Comparison of ENCODE assay signal across 1 cellular context in genomic region chr2:100924520-100925451, GRCh38.
TF ChIP-seq lines count a peak whose summit lies in the region.

No MANE protein-coding gene starts in this region.

TF ChIP-seq in SK-N-SH, 30 proteins besides CTCF, POLR2A, EP300 and RAD21 (continued from another document):
- TF ChIP-seq, protein P1, sequence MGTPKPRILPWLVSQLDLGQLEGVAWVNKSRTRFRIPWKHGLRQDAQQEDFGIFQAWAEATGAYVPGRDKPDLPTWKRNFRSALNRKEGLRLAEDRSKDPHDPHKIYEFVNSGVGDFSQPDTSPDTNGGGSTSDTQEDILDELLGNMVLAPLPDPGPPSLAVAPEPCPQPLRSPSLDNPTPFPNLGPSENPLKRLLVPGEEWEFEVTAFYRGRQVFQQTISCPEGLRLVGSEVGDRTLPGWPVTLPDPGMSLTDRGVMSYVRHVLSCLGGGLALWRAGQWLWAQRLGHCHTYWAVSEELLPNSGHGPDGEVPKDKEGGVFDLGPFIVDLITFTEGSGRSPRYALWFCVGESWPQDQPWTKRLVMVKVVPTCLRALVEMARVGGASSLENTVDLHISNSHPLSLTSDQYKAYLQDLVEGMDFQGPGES (IDR thresholded peaks at IDR 0.05; ENCODE audit: low read depth, low read length): no peak
- TF ChIP-seq RCOR1 (IDR thresholded peaks at IDR 0.05; ENCODE audit: low read length) (no peak), EZH2phosphoT487 (IDR thresholded peaks at IDR 0.05; ENCODE audit: borderline replicate concordance, low read depth) (no peak), POLR2AphosphoS5 (IDR thresholded peaks at IDR 0.05; ENCODE audit: low read depth, low read length) (peak; percentile 66), RXRA (IDR thresholded peaks at IDR 0.05; ENCODE audit: borderline replicate concordance, low read depth) (peak; percentile 81; the same call in 1 of the 2 replicates), SMC3 (IDR thresholded peaks at IDR 0.05; ENCODE audit: low read depth, low read length) (no peak), RFX5 (IDR thresholded peaks at IDR 0.05; ENCODE audit: low read length) (no peak), JUND (IDR thresholded peaks at IDR 0.05) (peak; percentile 80), TEAD4 (IDR thresholded peaks at IDR 0.05; ENCODE audit: borderline replicate concordance, insufficient read depth) (no peak), FOXJ3 (CRISPR knock-in tag; IDR thresholded peaks at IDR 0.05) (no peak), NFIC (IDR thresholded peaks at IDR 0.05; ENCODE audit: borderline replicate concordance) (peak; percentile 54; the same call in 1 of the 2 replicates), MEF2A (IDR thresholded peaks at IDR 0.05; ENCODE audit: borderline replicate concordance, low read depth) (no peak), ELF1 (IDR thresholded peaks at IDR 0.05) (no peak), MXI1 (IDR thresholded peaks at IDR 0.05; ENCODE audit: low read depth, low read length) (no peak), CHD2 (IDR thresholded peaks at IDR 0.05; ENCODE audit: low read length, partially characterized antibody) (no peak), GABPA (IDR thresholded peaks at IDR 0.05; ENCODE audit: low read depth) (no peak)
- TF ChIP-seq, protein P2, sequence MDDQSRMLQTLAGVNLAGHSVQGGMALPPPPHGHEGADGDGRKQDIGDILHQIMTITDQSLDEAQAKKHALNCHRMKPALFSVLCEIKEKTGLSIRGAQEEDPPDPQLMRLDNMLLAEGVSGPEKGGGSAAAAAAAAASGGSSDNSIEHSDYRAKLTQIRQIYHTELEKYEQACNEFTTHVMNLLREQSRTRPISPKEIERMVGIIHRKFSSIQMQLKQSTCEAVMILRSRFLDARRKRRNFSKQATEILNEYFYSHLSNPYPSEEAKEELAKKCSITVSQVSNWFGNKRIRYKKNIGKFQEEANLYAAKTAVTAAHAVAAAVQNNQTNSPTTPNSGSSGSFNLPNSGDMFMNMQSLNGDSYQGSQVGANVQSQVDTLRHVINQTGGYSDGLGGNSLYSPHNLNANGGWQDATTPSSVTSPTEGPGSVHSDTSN (IDR thresholded peaks at IDR 0.05): peak; percentile 95
- TF ChIP-seq, protein P3, sequence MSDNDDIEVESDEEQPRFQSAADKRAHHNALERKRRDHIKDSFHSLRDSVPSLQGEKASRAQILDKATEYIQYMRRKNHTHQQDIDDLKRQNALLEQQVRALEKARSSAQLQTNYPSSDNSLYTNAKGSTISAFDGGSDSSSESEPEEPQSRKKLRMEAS (IDR thresholded peaks at IDR 0.05; ENCODE audit: low read depth): peak; percentile 72; the same call in 1 of the 2 replicates
- TF ChIP-seq, protein P4, sequence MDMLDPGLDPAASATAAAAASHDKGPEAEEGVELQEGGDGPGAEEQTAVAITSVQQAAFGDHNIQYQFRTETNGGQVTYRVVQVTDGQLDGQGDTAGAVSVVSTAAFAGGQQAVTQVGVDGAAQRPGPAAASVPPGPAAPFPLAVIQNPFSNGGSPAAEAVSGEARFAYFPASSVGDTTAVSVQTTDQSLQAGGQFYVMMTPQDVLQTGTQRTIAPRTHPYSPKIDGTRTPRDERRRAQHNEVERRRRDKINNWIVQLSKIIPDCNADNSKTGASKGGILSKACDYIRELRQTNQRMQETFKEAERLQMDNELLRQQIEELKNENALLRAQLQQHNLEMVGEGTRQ (IDR thresholded peaks at IDR 0.05; ENCODE audit: borderline replicate concordance, low read depth, low read length): no peak
